ENCODE assay signal across 22 cellular contexts in genomic region chr5:34918025-34918424, GRCh38. TPM values are rescaled to one million over a fixed set of nuclear protein-coding genes. Genes with fewer than 3 reads are reported as not detected.
DNase-seq lines count a peak whose midpoint lies in the region; ATAC-seq and TF ChIP-seq lines count a peak whose summit lies in the region.
"Had no signal": no experiment of that assay in that cellular context is flagged by ENCODE, and none has a peak within 500 bp of the region (broad histone marks: within the 10 kb centered on the region; RNA-seq: fewer than 3 reads in every experiment).

No MANE protein-coding gene starts in this region.

- H2BK15ac ChIP-seq in mesendoderm (replicated peaks; ENCODE audit: low read depth), result no peak overlapping the region

- H3K4me1 ChIP-seq in MM.1S (ENCODE audit: low read length) (peaks cover 6% of the 10 kb centered on the region; the same call in 1 of the 2 replicates), mesendoderm (ENCODE audit: control insufficient read depth, low read depth, low read length) (no peaks in the 10 kb centered on the region), SJCRH30 (peaks cover 16% of the 10 kb centered on the region), vagina (peaks cover 41% of the 10 kb centered on the region)

- peaks cover 58% of the 10 kb centered on the region for H3K4me1 Mint-ChIP-seq in stimulated activated naive CD8-positive, alpha-beta T cell treated with anti-CD3 and anti-CD28 coated beads, Interleukin-15, Interleukin-2, amounts not matched to agents 100 ng/mL and 50 ng/mL, for 24 hours (ENCODE audit: low read depth)
- peaks cover 44% of the 10 kb centered on the region for H3K4me1 Mint-ChIP-seq in stimulated activated naive CD8-positive, alpha-beta T cell treated with anti-CD3 and anti-CD28 coated beads, Interleukin-15, amount 100 ng/mL, for 72 hours
- H3K4me1 Mint-ChIP-seq in central memory CD8-positive, alpha-beta T cell, result peaks cover 34% of the 10 kb centered on the region

- peaks cover 21% of the 10 kb centered on the region for H3F3A ChIP-seq in MM.1S (ENCODE audit: insufficient read depth, low read length)

- intact Hi-C loops in vagina (cut with DNase I), result no loop called here

- H3K27ac ChIP-seq in MM.1S (ENCODE audit: low read length) (no peak overlapping the region), mesendoderm (ENCODE audit: low read depth, low read length) (no peak overlapping the region), SJCRH30 (no peak overlapping the region), vagina (no peak overlapping the region)
- H3K27ac ChIP-seq: epithelial cell of prostate, heart right ventricle, transverse colon had no signal

- peak overlapping the region; percentile 81 for H3K27ac Mint-ChIP-seq in stimulated activated naive CD8-positive, alpha-beta T cell treated with anti-CD3 and anti-CD28 coated beads, Interleukin-15, Interleukin-2, amounts not matched to agents 100 ng/mL and 50 ng/mL, for 24 hours
- H3K27ac Mint-ChIP-seq in stimulated activated naive CD8-positive, alpha-beta T cell treated with anti-CD3 and anti-CD28 coated beads, Interleukin-15, amount 100 ng/mL, for 72 hours, result no peak overlapping the region
- H3K27ac Mint-ChIP-seq in central memory CD8-positive, alpha-beta T cell (ENCODE audit: low read depth), result peak overlapping the region; percentile 90

- H4K20me1 ChIP-seq in MM.1S (ENCODE audit: insufficient read depth, low read length), result peaks cover 8% of the 10 kb centered on the region; the same call in 1 of the 2 replicates

- H3K79me2 ChIP-seq in MM.1S (ENCODE audit: low read length), result peaks cover 83% of the 10 kb centered on the region
- peaks cover 39% of the 10 kb centered on the region for H3K79me2 ChIP-seq in mesendoderm (ENCODE audit: control insufficient read depth, insufficient read depth, low read length)

- no peak overlapping the region for H3K18ac ChIP-seq in mesendoderm (ENCODE audit: low read length)

- H2BK5ac ChIP-seq in mesendoderm (ENCODE audit: low read length), result no peak overlapping the region

- no peak for TF ChIP-seq POLR2A in vagina (IDR thresholded peaks at IDR 0.05)

- no peak overlapping the region for H3K23ac ChIP-seq in mesendoderm (ENCODE audit: low read length)

- H3K9me3 ChIP-seq in MM.1S (replicated peaks; ENCODE audit: insufficient read depth, low read length) (no peaks in the 10 kb centered on the region), SJCRH30 (replicated peaks) (no peaks in the 10 kb centered on the region), vagina (no peaks in the 10 kb centered on the region)
- H3K9me3 ChIP-seq: heart right ventricle, transverse colon had no signal

- DNase-seq in stimulated activated naive CD8-positive, alpha-beta T cell treated with anti-CD3 and anti-CD28 coated beads, Interleukin-15, amount 100 ng/mL, for 72 hours, result no peak
- no peak for DNase-seq in MM.1S
- no peak for DNase-seq in central memory CD8-positive, alpha-beta T cell (ENCODE audit: low spot score in 2 of 2)
- DNase-seq in foreskin fibroblast, result no peak
- no peak for DNase-seq in mesendoderm
- no peak for DNase-seq in SJCRH30
- no peak for DNase-seq in vagina (ENCODE audit: extremely low spot score in 2 of 2)
- DNase-seq: activated CD8-positive, alpha-beta memory T cell treated with anti-CD3 and anti-CD28 coated beads, Interleukin-2, amount 10 ng/mL, durations not matched to agents 7 days and 5 days; C1 segment of cervical spinal cord; central memory CD4-positive, alpha-beta T cell; heart right ventricle; left cardiac atrium; naive B cell; NCI-H524 treated with DMSO at 0.1 percent for 48 hours; retina; Right ventricle myocardium superior; stimulated activated CD4-positive, alpha-beta T cell treated with anti-CD3 and anti-CD28 coated beads, Interleukin-1b, Interleukin-23, amount 100 ng/mL, for 48 hours; stimulated activated CD8-positive, alpha-beta memory T cell treated with anti-CD3 and anti-CD28 coated beads, Interleukin-4, amount 100 ng/mL, for 48 hours; transverse colon had no signal

- H3K36me3 Mint-ChIP-seq in stimulated activated naive CD8-positive, alpha-beta T cell treated with anti-CD3 and anti-CD28 coated beads, Interleukin-15, Interleukin-2, amounts not matched to agents 100 ng/mL and 50 ng/mL, for 24 hours (ENCODE audit: low read depth), result peaks cover 60% of the 10 kb centered on the region
- H3K36me3 Mint-ChIP-seq in central memory CD8-positive, alpha-beta T cell (ENCODE audit: insufficient read depth), result peaks cover 28% of the 10 kb centered on the region
- H3K36me3 Mint-ChIP-seq: naive B cell had no signal

- H2AFZ ChIP-seq in MM.1S (ENCODE audit: low read length), result no peak overlapping the region

- no peaks in the 10 kb centered on the region for H3K27me3 Mint-ChIP-seq in stimulated activated naive CD8-positive, alpha-beta T cell treated with anti-CD3 and anti-CD28 coated beads, Interleukin-15, Interleukin-2, amounts not matched to agents 100 ng/mL and 50 ng/mL, for 24 hours
- no peaks in the 10 kb centered on the region for H3K27me3 Mint-ChIP-seq in stimulated activated naive CD8-positive, alpha-beta T cell treated with anti-CD3 and anti-CD28 coated beads, Interleukin-15, amount 100 ng/mL, for 72 hours
- H3K27me3 Mint-ChIP-seq in central memory CD8-positive, alpha-beta T cell, result no peaks in the 10 kb centered on the region
- H3K27me3 Mint-ChIP-seq: activated CD8-positive, alpha-beta memory T cell treated with anti-CD3 and anti-CD28 coated beads, Interleukin-2, amount 10 ng/mL, durations not matched to agents 7 days and 5 days; naive B cell had no signal

- H4K8ac ChIP-seq in mesendoderm (ENCODE audit: low read depth, low read length), result no peak overlapping the region

- TF ChIP-seq CTCF in MM.1S (IDR thresholded peaks at IDR 0.05; ENCODE audit: low read length) (no peak), foreskin fibroblast (IDR thresholded peaks at IDR 0.05; ENCODE audit: low read depth, low read length) (no peak), vagina (IDR thresholded peaks at IDR 0.05) (no peak)

- no peak overlapping the region for H3K4ac ChIP-seq in mesendoderm (ENCODE audit: low read depth, low read length)

- H3K4me3 ChIP-seq in MM.1S (ENCODE audit: low read length) (no peak overlapping the region; the same call in 1 of the 2 replicates), foreskin fibroblast (ENCODE audit: low read depth in 1 of 2, low read length in 2 of 2) (peak overlapping the region in 1 of 2 donors; percentile 16), mesendoderm (ENCODE audit: low read length) (no peak overlapping the region), SJCRH30 (no peak overlapping the region), vagina (no peak overlapping the region)
- H3K4me3 ChIP-seq: heart right ventricle, transverse colon had no signal

- H2BK120ac ChIP-seq in mesendoderm (ENCODE audit: low read depth, low read length), result no peak overlapping the region

- no peaks in the 10 kb centered on the region for H3K27me3 ChIP-seq in MM.1S (replicated peaks; ENCODE audit: insufficient read depth, low read length)
- no peaks in the 10 kb centered on the region for H3K27me3 ChIP-seq in mesendoderm (ENCODE audit: insufficient read depth, low read length, poor library complexity)
- no peaks in the 10 kb centered on the region for H3K27me3 ChIP-seq in SJCRH30
- no peaks in the 10 kb centered on the region for H3K27me3 ChIP-seq in vagina
- H3K27me3 ChIP-seq: heart right ventricle, transverse colon had no signal

- no CpG with 5 or more reads among the region's 4 CpGs for WGBS in mesendoderm (ENCODE audit: extremely low coverage, insufficient coverage, low lambda C conversion rate)

- H3K79me1 ChIP-seq in mesendoderm (ENCODE audit: low read length), result peaks cover 2% of the 10 kb centered on the region

- no peak overlapping the region for H3K56ac ChIP-seq in mesendoderm (ENCODE audit: low read length)

- no peak overlapping the region for H2AK5ac ChIP-seq in mesendoderm (ENCODE audit: low read length)

- H3K4me2 ChIP-seq in MM.1S (ENCODE audit: low read depth, low read length), result peak overlapping the region; percentile 73; the same call in 1 of the 2 replicates
- no peak overlapping the region for H3K4me2 ChIP-seq in mesendoderm (ENCODE audit: low read length)

- H3K4me3 Mint-ChIP-seq in stimulated activated naive CD8-positive, alpha-beta T cell treated with anti-CD3 and anti-CD28 coated beads, Interleukin-15, Interleukin-2, amounts not matched to agents 100 ng/mL and 50 ng/mL, for 24 hours, result no peak overlapping the region
- H3K4me3 Mint-ChIP-seq in stimulated activated naive CD8-positive, alpha-beta T cell treated with anti-CD3 and anti-CD28 coated beads, Interleukin-15, amount 100 ng/mL, for 72 hours, result no peak overlapping the region
- H3K4me3 Mint-ChIP-seq in central memory CD8-positive, alpha-beta T cell, result no peak overlapping the region
- H3K4me3 Mint-ChIP-seq: activated CD8-positive, alpha-beta memory T cell treated with anti-CD3 and anti-CD28 coated beads, Interleukin-2, amount 10 ng/mL, durations not matched to agents 7 days and 5 days had no signal

- H3K36me3 ChIP-seq in MM.1S (replicated peaks; ENCODE audit: insufficient read depth, low read length) (peaks cover 13% of the 10 kb centered on the region; the same call in 1 of the 2 replicates), mesendoderm (ENCODE audit: control insufficient read depth, insufficient read depth, low read length) (no peaks in the 10 kb centered on the region), SJCRH30 (peaks cover 48% of the 10 kb centered on the region), vagina (peaks cover 0 to 36% of the 10 kb centered on the region in 2 donors)

- H3K9me2 ChIP-seq in MM.1S (replicated peaks; ENCODE audit: insufficient read depth, low read length), result no peaks in the 10 kb centered on the region

- H4K5ac ChIP-seq in mesendoderm (ENCODE audit: low read length), result no peak overlapping the region

- no peak overlapping the region for H3K9ac ChIP-seq in MM.1S (ENCODE audit: low read length)
- H3K9ac ChIP-seq in mesendoderm (ENCODE audit: low read length), result no peak overlapping the region

- H3K9me3 Mint-ChIP-seq in stimulated activated naive CD8-positive, alpha-beta T cell treated with anti-CD3 and anti-CD28 coated beads, Interleukin-15, Interleukin-2, amounts not matched to agents 100 ng/mL and 50 ng/mL, for 24 hours, result no peaks in the 10 kb centered on the region
- no peaks in the 10 kb centered on the region for H3K9me3 Mint-ChIP-seq in stimulated activated naive CD8-positive, alpha-beta T cell treated with anti-CD3 and anti-CD28 coated beads, Interleukin-15, amount 100 ng/mL, for 72 hours
- no peaks in the 10 kb centered on the region for H3K9me3 Mint-ChIP-seq in central memory CD8-positive, alpha-beta T cell
- H3K9me3 Mint-ChIP-seq: activated naive CD4-positive, alpha-beta T cell treated with anti-CD3 and anti-CD28 coated beads, Interleukin-2, amount 50 U/mL, for 72 hours; naive B cell had no signal

- no peak for ATAC-seq in stimulated activated naive CD8-positive, alpha-beta T cell treated with anti-CD3 and anti-CD28 coated beads, Interleukin-15, amount 100 ng/mL, for 72 hours
- ATAC-seq in central memory CD8-positive, alpha-beta T cell (replicated peaks; ENCODE audit: extremely low read depth, poor library complexity, severe bottlenecking), result no peak
- ATAC-seq: activated CD8-positive, alpha-beta memory T cell treated with anti-CD3 and anti-CD28 coated beads, Interleukin-2, amount 10 ng/mL, durations not matched to agents 7 days and 5 days; activated naive CD4-positive, alpha-beta T cell treated with anti-CD3 and anti-CD28 coated beads, Interleukin-2, amount 50 U/mL, for 72 hours; heart right ventricle; left cardiac atrium had no signal

RNA-seq across cellular contexts. Expression of gene BRIX1, which starts 2.5 kb away (rescaled TPM):
- 104 TPM for polyA plus RNA-seq in mesendoderm (2013, experiment 1 of 2)
- polyA plus RNA-seq in mesendoderm (2013, experiment 2 of 2), result 108 TPM
- total RNA-seq in SJCRH30 (2014; rRNA removed; shearing (Covaris generic)), result 145 and 161 TPM in 2 replicates
- 10.3 TPM for total RNA-seq in vagina

RNA-seq across cellular contexts. Expression of gene RAD1, which starts 2.7 kb away (rescaled TPM):
- polyA plus RNA-seq in mesendoderm (2013, experiment 1 of 2), result 38.8 TPM
- 41.9 TPM for polyA plus RNA-seq in mesendoderm (2013, experiment 2 of 2)
- 64.9 and 65.8 TPM in 2 replicates for total RNA-seq in SJCRH30 (2014; rRNA removed; shearing (Covaris generic))
- 27.7 TPM for total RNA-seq in vagina

RNA-seq across cellular contexts. Expression of gene DNAJC21, which starts 11.3 kb away (rescaled TPM):
- polyA plus RNA-seq in mesendoderm (2013, experiment 1 of 2), result 43.9 TPM
- 45.0 TPM for polyA plus RNA-seq in mesendoderm (2013, experiment 2 of 2)
- 64.9 and 68.8 TPM in 2 replicates for total RNA-seq in SJCRH30 (2014; rRNA removed; shearing (Covaris generic))
- total RNA-seq in vagina, result 38.5 TPM

Comparison
In these comparisons a context has a peak if more than half of its experiments do, and no peak if none do; other contexts are left out.
1. H3K27ac Mint-ChIP-seq: peak in stimulated activated naive CD8-positive, alpha-beta T cell treated with anti-CD3 and anti-CD28 coated beads, Interleukin-15, Interleukin-2, amounts not matched to agents 100 ng/mL and 50 ng/mL, for 24 hours (single experiment) and central memory CD8-positive, alpha-beta T cell (single experiment); none in stimulated activated naive CD8-positive, alpha-beta T cell treated with anti-CD3 and anti-CD28 coated beads, Interleukin-15, amount 100 ng/mL, for 72 hours (0 of 2).
2. RNA of gene BRIX1, which starts 2.5 kb away (total RNA-seq): 145 to 161 TPM in SJCRH30; 10.3 TPM in vagina (single experiment); every median in the first group is over 10 times any median in the second.